In genomic region chr9:112054916-112055315, GRCh38 we compare ENCODE assay signal across 29 cellular contexts.
"Had no signal": no experiment of that assay in that cellular context is flagged by ENCODE, and none has a peak within 500 bp of the region (broad histone marks: within the 10 kb centered on the region; RNA-seq: fewer than 3 reads in every experiment).

No MANE protein-coding gene starts in this region.

- H3K36me3 ChIP-seq: ascending aorta, breast epithelium, cardiac muscle cell, colonic mucosa had no signal

- FAIRE-seq: frontal cortex, TTC549 had no signal

- DNase-seq: activated CD4-positive, alpha-beta memory T cell treated with anti-CD3 and anti-CD28 coated beads, Interleukin-2, amount 10 ng/mL, durations not matched to agents 7 days and 5 days; activated CD4-positive, alpha-beta T cell treated with anti-CD3 and anti-CD28 coated beads for 1 hour; activated CD4-positive, alpha-beta T cell treated with anti-CD3 and anti-CD28 coated beads for 4 hours; activated CD4-positive, alpha-beta T cell treated with anti-CD3 and anti-CD28 coated beads, Interleukin-2, amount 10 ng/mL, durations not matched to agents 7 days and 5 days; activated CD4-positive, alpha-beta T cell treated with anti-CD3 and anti-CD28 coated beads, Interleukin-2, amount 50 U/mL, for 4 hours; activated CD8-positive, alpha-beta memory T cell treated with anti-CD3 and anti-CD28 coated beads, Interleukin-2, amount 50 U/mL, for 48 hours; activated gamma-delta T cell; activated naive CD4-positive, alpha-beta T cell; activated naive CD4-positive, alpha-beta T cell treated with anti-CD3 and anti-CD28 coated beads, Interleukin-2, amount 10 ng/mL, durations not matched to agents 7 days and 5 days; activated naive CD8-positive, alpha-beta T cell treated with anti-CD3 and anti-CD28 coated beads, Interleukin-2, amount 10 ng/mL, durations not matched to agents 7 days and 5 days; activated T-cell treated with anti-CD3 and anti-CD28 coated beads for 4 hours; activated T-cell treated with anti-CD3 and anti-CD28 coated beads, Interleukin-2, amount 50 U/mL, for 24 hours; activated T-cell treated with anti-CD3 and anti-CD28 coated beads, Interleukin-2, amount 50 U/mL, for 72 hours; central memory CD4-positive, alpha-beta T cell; cerebellar nuclear complex; colonic mucosa; effector CD8-positive, alpha-beta T cell; foreskin fibroblast; head of caudate nucleus; T-helper 2 cell had no signal

- H3K4me3 ChIP-seq: ascending aorta, breast epithelium, cardiac muscle cell, colonic mucosa had no signal

- H3K9me3 ChIP-seq: ascending aorta, breast epithelium, colonic mucosa had no signal

- ATAC-seq: activated naive CD4-positive, alpha-beta T cell treated with anti-CD3 and anti-CD28 coated beads, Interleukin-2, amount 50 U/mL, for 72 hours; activated T-cell treated with anti-CD3 and anti-CD28 coated beads, Interleukin-2, amount 50 U/mL, for 72 hours; esophagus mucosa; WTC11 had no signal

- H3K27me3 ChIP-seq: ascending aorta, breast epithelium, cardiac muscle cell, colonic mucosa had no signal

- H3K27ac ChIP-seq: ascending aorta, breast epithelium, cardiac muscle cell, colonic mucosa, VCaP had no signal
